In the genomic region with DNA sequence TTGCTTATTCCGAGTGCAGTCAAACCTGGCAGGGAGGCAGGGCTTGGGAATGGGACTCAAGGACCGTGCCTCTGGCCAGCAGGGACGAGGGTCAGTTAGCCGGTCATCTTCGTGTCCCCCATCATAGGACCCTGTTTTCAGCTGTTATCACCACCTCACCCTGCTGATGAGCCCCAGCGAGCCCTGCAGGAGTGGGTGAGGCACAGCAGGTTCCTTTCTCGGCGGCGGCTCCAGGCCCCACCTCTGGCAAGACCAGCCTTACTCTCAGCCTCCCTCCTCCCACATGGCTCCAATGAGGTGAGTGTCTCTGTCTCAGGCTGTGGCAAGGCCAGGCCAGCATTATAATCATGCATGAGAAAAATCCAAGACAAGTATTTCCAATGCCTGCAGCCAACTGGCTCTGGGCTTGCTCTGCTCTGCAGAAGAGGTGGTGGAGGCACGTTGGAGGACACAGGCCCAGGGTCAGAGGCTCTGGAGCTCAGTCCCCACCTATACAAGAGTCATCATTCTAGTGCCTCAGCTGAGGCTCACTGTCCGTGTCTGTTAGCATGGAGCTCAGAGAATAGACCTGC, we compare ENCODE assay signal across 24 cellular contexts. TPM values are rescaled to one million over a fixed set of nuclear protein-coding genes. Genes with fewer than 3 reads are reported as not detected.
A peak's percentile ranks its signal among the peaks of the same experiment; 100 is the strongest.
DNase-seq lines count a peak whose midpoint lies in the region; ATAC-seq, FAIRE-seq and TF ChIP-seq lines count a peak whose summit lies in the region.
"Had no signal": no experiment of that assay in that cellular context is flagged by ENCODE, and none has a peak within 500 bp of the region (broad histone marks: within the 10 kb centered on the region; RNA-seq: fewer than 3 reads in every experiment).

No MANE protein-coding gene starts in this region.

- H3K4me1 ChIP-seq in right atrium auricular region (peaks cover 0 to 22% of the 10 kb centered on the region in 2 donors), H1 (replicated peaks in 1 of 4; ENCODE audit: control insufficient read depth in 3 of 4, insufficient read depth in 4 of 4, low read length in 3 of 4) (no peaks in the 10 kb centered on the region; a peak in 1 of 7 replicates), mesenchymal stem cell (ENCODE audit: control insufficient read depth, insufficient read depth, low read depth, low read length) (peaks cover 13% of the 10 kb centered on the region), aorta (ENCODE audit: control insufficient read depth in 1 of 2, insufficient read depth in 2 of 2, low read length in 2 of 2) (no peaks in the 10 kb centered on the region)
- H3K4me1 ChIP-seq: SJSA1 had no signal

- no peak overlapping the region for H3K4me3 ChIP-seq in right atrium auricular region
- no peak overlapping the region for H3K4me3 ChIP-seq in H1 (ENCODE audit: extremely low read depth in 1 of 4, insufficient read depth in 2 of 4, low read depth in 3 of 4, low read length in 4 of 4)
- H3K4me3 ChIP-seq in mesenchymal stem cell (ENCODE audit: insufficient read depth in 1 of 2, low read depth in 1 of 2, low read length in 2 of 2): peak overlapping the region; percentile 2 to 10
- H3K4me3 ChIP-seq in aorta (ENCODE audit: low read length in 2 of 2): no peak overlapping the region
- H3K4me3 ChIP-seq in H7 (ENCODE audit: insufficient read depth, low read depth, low read length): no peak overlapping the region
- H3K4me3 ChIP-seq: PC-9, SJSA1 had no signal

- H2BK5ac ChIP-seq in H1 (ENCODE audit: low read depth, low read length): no peak overlapping the region
- no peak overlapping the region for H2BK5ac ChIP-seq in mesenchymal stem cell (ENCODE audit: low read depth, low read length, poor library complexity, severe bottlenecking)

- H3K79me1 ChIP-seq in H1 (ENCODE audit: low read depth, low read length): no peaks in the 10 kb centered on the region
- H3K79me1 ChIP-seq in mesenchymal stem cell (replicated peaks; ENCODE audit: low read length, poor library complexity, severe bottlenecking): no peaks in the 10 kb centered on the region

- H4K91ac ChIP-seq in H1 (replicated peaks; ENCODE audit: insufficient read length, low read length) (no peak overlapping the region), mesenchymal stem cell (ENCODE audit: low read length) (no peak overlapping the region)

- no peak overlapping the region for H2AFZ ChIP-seq in H1 (ENCODE audit: low read length)
- H2AFZ ChIP-seq in mesenchymal stem cell (ENCODE audit: low read depth, low read length): no peak overlapping the region
- H2AFZ ChIP-seq: PC-9 had no signal

- H2BK15ac ChIP-seq in H1 (ENCODE audit: low read length) (no peak overlapping the region), mesenchymal stem cell (ENCODE audit: low read depth, poor library complexity, severe bottlenecking) (no peak overlapping the region)

- H3K23ac ChIP-seq in H1 (ENCODE audit: insufficient read length) (no peak overlapping the region), mesenchymal stem cell (ENCODE audit: low read length in 2 of 2) (no peak overlapping the region)

- H3K56ac ChIP-seq in H1 (replicated peaks; ENCODE audit: insufficient read length, low read depth, low read length): no peak overlapping the region

- no peak for TF ChIP-seq RAD21 in H1 (IDR thresholded peaks at IDR 0.05 in 1 of 2, conservative IDR thresholded peaks at IDR 0.05 in 1 of 2; ENCODE audit: low read depth in 2 of 2, low read length in 2 of 2)

- H4K20me1 ChIP-seq in H1 (replicated peaks in 1 of 2; ENCODE audit: control insufficient read depth in 1 of 2, insufficient read depth in 2 of 2, low read length in 2 of 2): no peaks in the 10 kb centered on the region

- H3K18ac ChIP-seq in H1 (ENCODE audit: extremely low read depth, low read length): no peak overlapping the region
- no peak overlapping the region for H3K18ac ChIP-seq in mesenchymal stem cell (ENCODE audit: low read depth in 1 of 2, low read length in 2 of 2)

- POLR2A ChIA-PET in H1 (lab: Charles Lee; ENCODE audit: partially characterized antibody): interaction anchor here (0.6 kb wide), 1 partner anchor 221 kb away, joined by 3 read pairs; no protein-coding TSS in a partner anchor

- DNase-seq in Right ventricle myocardium inferior (ENCODE audit: missing footprints) (no peak), right atrium auricular region (ENCODE audit: low spot score) (no peak), H1 (ENCODE audit: low read depth in 1 of 2, low spot score in 2 of 2) (no peak), mesenchymal stem cell (no peak), aorta (peak in 1 of 2 donors; percentile 67), NCI-H82 (lab: John Stamatoyannopoulos, UW) (no peak), H7 (no peak), left lobe of liver (ENCODE audit: low spot score) (no peak)
- DNase-seq: 8988T; AML-193; C1 segment of cervical spinal cord; Calu3; CD8-positive, alpha-beta memory T cell; DMS153; MM.1S; NCI-H1048; NCI-H1417 treated with DMSO at 0.1 percent for 48 hours; NCI-H187 treated with DMSO at 0.1 percent for 48 hours; NCI-H2227 treated with DMSO at 0.1 percent for 48 hours; NCI-H510A; PC-9 had no signal

- TF ChIP-seq CTCF in right atrium auricular region (IDR thresholded peaks at IDR 0.05): no peak
- no peak for TF ChIP-seq CTCF in H1 (IDR thresholded peaks at IDR 0.05; ENCODE audit: control extremely low read depth in 1 of 3, insufficient read depth in 1 of 3, low read depth in 1 of 3, low read length in 3 of 3)

- intact Hi-C loops in Right ventricle myocardium inferior (cut with DNase I) (no loop called here), aorta (cut with DNase I) (no loop called here)

- no peaks in the 10 kb centered on the region for H3K79me2 ChIP-seq in H1 (ENCODE audit: control insufficient read depth in 1 of 2, insufficient read depth in 2 of 2, low read length in 2 of 2)

- 0 out of 2 replicates have a peak overlapping the region, but pooled peaks have one; percentile 1 for H4K8ac ChIP-seq in H1 (ENCODE audit: extremely low read depth, insufficient read depth, low read length)
- no peak overlapping the region for H4K8ac ChIP-seq in mesenchymal stem cell (ENCODE audit: low read length)

- H2BK20ac ChIP-seq in H1 (ENCODE audit: low read length): no peak overlapping the region

- no peak overlapping the region for H2BK120ac ChIP-seq in H1 (replicated peaks; ENCODE audit: low read depth, low read length)
- H2BK120ac ChIP-seq in mesenchymal stem cell (ENCODE audit: low read depth, low read length): no peak overlapping the region

- H3K36me3 ChIP-seq in right atrium auricular region: no peaks in the 10 kb centered on the region
- H3K36me3 ChIP-seq in H1 (ENCODE audit: control insufficient read depth in 2 of 4, insufficient read depth in 4 of 4, low read length in 3 of 4): no peaks in the 10 kb centered on the region
- no peaks in the 10 kb centered on the region for H3K36me3 ChIP-seq in mesenchymal stem cell (ENCODE audit: control insufficient read depth in 1 of 2, insufficient read depth in 2 of 2, low read depth in 1 of 2, low read length in 2 of 2)
- no peaks in the 10 kb centered on the region for H3K36me3 ChIP-seq in aorta (ENCODE audit: control insufficient read depth in 1 of 2, insufficient read depth in 2 of 2, low read length in 1 of 2)
- no peaks in the 10 kb centered on the region for H3K36me3 ChIP-seq in H7 (replicated peaks; ENCODE audit: control insufficient read depth, insufficient read depth, low read length)
- H3K36me3 ChIP-seq: SJSA1 had no signal

- H4K5ac ChIP-seq in H1 (ENCODE audit: insufficient read length, low read depth, low read length): no peak overlapping the region

- ATAC-seq in Right ventricle myocardium inferior (peak; percentile 37), aorta (ENCODE audit: low FRiP score) (peak; percentile 20), left lobe of liver (no peak)
- ATAC-seq: HCT116 had no signal

- TF ChIP-seq EP300 in H1 (IDR thresholded peaks at IDR 0.05; ENCODE audit: borderline replicate concordance in 1 of 2, low read depth in 2 of 2, low read length in 2 of 2): no peak

- no peak for FAIRE-seq in H1 (lab: Jason Lieb, UNC)
- FAIRE-seq: GM12891 had no signal

- H3K27ac ChIP-seq in right atrium auricular region (no peak overlapping the region), H1 (ENCODE audit: low read depth, low read length) (no peak overlapping the region), mesenchymal stem cell (ENCODE audit: low read length, poor library complexity, severe bottlenecking) (no peak overlapping the region), aorta (ENCODE audit: low read depth in 1 of 2, low read length in 2 of 2) (no peak overlapping the region)
- H3K27ac ChIP-seq: PC-9, SJSA1 had no signal

- H3K14ac ChIP-seq in H1 (ENCODE audit: insufficient read length) (no peak overlapping the region), mesenchymal stem cell (ENCODE audit: low read length in 2 of 2) (peak overlapping the region in 1 of 2 experiments; percentile 62)

- 96% methylated on average over 11 of the region's 11 CpGs; no CpG with 5 or more reads in 1 of the 2 experiments for WGBS in H1 (ENCODE audit: extremely low coverage in 1 of 2, insufficient coverage in 1 of 2, insufficient read length in 1 of 2, insufficient replicate concordance in 2 of 2, low coverage in 1 of 2, low lambda C conversion rate in 2 of 2, missing lambda C conversion rate in 1 of 2), 2 experiments
- WGBS in mesenchymal stem cell: 95% methylated on average over 11 of the region's 11 CpGs
- 70 to 80% methylated on average over 11 of the region's 11 CpGs for WGBS in aorta, 2 donors

- H3K9ac ChIP-seq in H1 (replicated peaks in 1 of 4; ENCODE audit: extremely low read depth in 1 of 4, low read depth in 3 of 4, low read length in 3 of 4) (no peak overlapping the region), mesenchymal stem cell (ENCODE audit: low read length) (no peak overlapping the region)

- TF ChIP-seq POLR2A in H1 (IDR thresholded peaks at IDR 0.05; ENCODE audit: control extremely low read depth in 1 of 2, low read depth in 2 of 2, low read length in 2 of 2): no peak

- no peaks in the 10 kb centered on the region for H3K27me3 ChIP-seq in right atrium auricular region
- no peaks in the 10 kb centered on the region for H3K27me3 ChIP-seq in H1 (replicated peaks in 1 of 4; ENCODE audit: control insufficient read depth in 3 of 4, extremely low read depth in 1 of 4, insufficient read depth in 3 of 4, low read length in 3 of 4)
- no peaks in the 10 kb centered on the region for H3K27me3 ChIP-seq in mesenchymal stem cell (ENCODE audit: control insufficient read depth in 1 of 2, insufficient read depth in 1 of 2, low read length in 2 of 2)
- H3K27me3 ChIP-seq in aorta (ENCODE audit: control insufficient read depth in 1 of 2, insufficient read depth in 2 of 2, low read length in 1 of 2): no peaks in the 10 kb centered on the region
- no peaks in the 10 kb centered on the region for H3K27me3 ChIP-seq in H7 (ENCODE audit: control insufficient read depth, insufficient read depth, low read length)
- H3K27me3 ChIP-seq: SJSA1 had no signal

- no peak overlapping the region for H2BK12ac ChIP-seq in H1 (ENCODE audit: low read depth, low read length)
- H2BK12ac ChIP-seq in mesenchymal stem cell (ENCODE audit: low read length in 2 of 2): no peak overlapping the region

- H3K9me3 ChIP-seq in right atrium auricular region (no peaks in the 10 kb centered on the region), H1 (ENCODE audit: insufficient read depth in 2 of 2, low read depth in 1 of 2, low read length in 1 of 2) (no peaks in the 10 kb centered on the region), mesenchymal stem cell (ENCODE audit: control insufficient read depth, low read length) (no peaks in the 10 kb centered on the region), aorta (ENCODE audit: control insufficient read depth, low read length) (no peaks in the 10 kb centered on the region)
- H3K9me3 ChIP-seq: SJSA1 had no signal

- H3K4me2 ChIP-seq in H1 (ENCODE audit: insufficient read depth in 1 of 2, low read depth in 2 of 2, low read length in 2 of 2): no peak overlapping the region
- no peak overlapping the region for H3K4me2 ChIP-seq in mesenchymal stem cell (ENCODE audit: low read length, poor library complexity, severe bottlenecking)
- H3K4me2 ChIP-seq: PC-9 had no signal

- H3K4ac ChIP-seq in H1 (replicated peaks; ENCODE audit: insufficient read length, low read depth, low read length) (no peak overlapping the region), mesenchymal stem cell (ENCODE audit: low read depth in 1 of 2, low read length in 2 of 2) (no peak overlapping the region)

- H2AK5ac ChIP-seq in H1 (ENCODE audit: low read depth, low read length): no peak overlapping the region
- no peak overlapping the region for H2AK5ac ChIP-seq in mesenchymal stem cell (ENCODE audit: low read length, severe bottlenecking)

- no peaks in the 10 kb centered on the region for H3K23me2 ChIP-seq in H1 (ENCODE audit: low read depth, low read length)

- CTCF ChIA-PET in H1 (lab: Charles Lee; ENCODE audit: partially characterized antibody): interaction anchor here (1.2 to 1.4 kb wide), 3 partner anchors 12 to 32 kb away, joined by 3 to 4 read pairs (median 3); no protein-coding TSS in a partner anchor

RNA-seq across cellular contexts. Expression of a gene that starts 15.7 kb away (rescaled TPM):
- total RNA-seq in Right ventricle myocardium inferior (1.3 TPM), right atrium auricular region (1 to 10 TPM in 1 of 2 donors, under 1 TPM in 1; 0.98 to 1.1 TPM), aorta (1 to 10 TPM in 1 of 2 donors, under 1 TPM in 1; 0.52 to 1.2 TPM), left lobe of liver (0.45 TPM)
- 0.22 and 0.25 TPM in 2 replicates for total RNA-seq in H1 (2021; fragmentation: NEBNext Ultra II Directional; extraction: Animal tissue kit (Norgen Biotek cat#: 25700))
- polyA plus RNA-seq in H1 (2011; rRNA removed) (0.35 and 0.46 TPM in 2 replicates), aorta (not detected)
- 0.12 TPM for polyA plus RNA-seq in H1 (2011; cell fraction: cytosol; rRNA removed)
- polyA plus RNA-seq in H1 (2011; cell fraction: nucleus; rRNA removed): 0.31 TPM
- polyA plus RNA-seq in H1 (2012, experiment 1 of 2): 0.04 to 0.19 TPM (median 0.09 TPM) in 4 replicates
- not detected for polyA plus RNA-seq in H1 (2012, experiment 2 of 2)
- 0.04 TPM for polyA plus RNA-seq in H1 (2013, experiment 1 of 2)
- polyA plus RNA-seq in H1 (2013, experiment 2 of 2): 0.04 TPM
- polyA minus RNA-seq in H1 (2011; rRNA and poly(A)+ RNA removed): 0.24 and 0.91 TPM in 2 replicates
- polyA minus RNA-seq in H1 (2011; cell fraction: cytosol; rRNA and poly(A)+ RNA removed): not detected
- 1.00 TPM for polyA minus RNA-seq in H1 (2011; cell fraction: nucleus; rRNA and poly(A)+ RNA removed)
- 0.03 TPM for polyA plus RNA-seq in mesenchymal stem cell (2013, experiment 1 of 2)
- polyA plus RNA-seq in mesenchymal stem cell (2013, experiment 2 of 2): 0.05 TPM
- 0.07 and 0.15 TPM in 2 replicates for total RNA-seq in H7 (2014; rRNA removed; shearing (Covaris generic))

RNA-seq across cellular contexts. Expression of a gene that starts 46.9 kb away (rescaled TPM):
- total RNA-seq in Right ventricle myocardium inferior (29.6 TPM), right atrium auricular region (10 to 100 TPM; 19.7 to 25.4 TPM), aorta (10 to 100 TPM; 28.2 to 32.9 TPM), left lobe of liver (15.4 TPM)
- 32.0 and 33.0 TPM in 2 replicates for total RNA-seq in H1 (2021; fragmentation: NEBNext Ultra II Directional; extraction: Animal tissue kit (Norgen Biotek cat#: 25700))
- polyA plus RNA-seq in H1 (2011; rRNA removed) (11.4 and 15.0 TPM in 2 replicates), aorta (10 to 100 TPM; 11.9 to 17.7 TPM)
- 16.1 TPM for polyA plus RNA-seq in H1 (2011; cell fraction: cytosol; rRNA removed)
- polyA plus RNA-seq in H1 (2011; cell fraction: nucleus; rRNA removed): 7.5 TPM
- 13.8 to 25.8 TPM (median 15.5 TPM) in 4 replicates for polyA plus RNA-seq in H1 (2012, experiment 1 of 2)
- polyA plus RNA-seq in H1 (2012, experiment 2 of 2): 7.0 TPM
- 21.8 TPM for polyA plus RNA-seq in H1 (2013, experiment 1 of 2)
- 19.4 TPM for polyA plus RNA-seq in H1 (2013, experiment 2 of 2)
- polyA minus RNA-seq in H1 (2011; rRNA and poly(A)+ RNA removed): 23.8 and 33.5 TPM in 2 replicates
- 20.3 TPM for polyA minus RNA-seq in H1 (2011; cell fraction: cytosol; rRNA and poly(A)+ RNA removed)
- polyA minus RNA-seq in H1 (2011; cell fraction: nucleus; rRNA and poly(A)+ RNA removed): 29.9 TPM
- 23.4 TPM for polyA plus RNA-seq in mesenchymal stem cell (2013, experiment 1 of 2)
- 22.3 TPM for polyA plus RNA-seq in mesenchymal stem cell (2013, experiment 2 of 2)
- total RNA-seq in H7 (2014; rRNA removed; shearing (Covaris generic)): 12.2 and 15.9 TPM in 2 replicates

Comparison
In these comparisons a context has a peak if more than half of its experiments do, and no peak if none do; other contexts are left out.
1. H3K4me3 ChIP-seq: peak in mesenchymal stem cell (2 of 2); none in right atrium auricular region (0 of 2), H1 (0 of 4), aorta (0 of 2) and H7 (single experiment).